ENCODE assay signal across 8 cellular contexts in the genomic region with DNA sequence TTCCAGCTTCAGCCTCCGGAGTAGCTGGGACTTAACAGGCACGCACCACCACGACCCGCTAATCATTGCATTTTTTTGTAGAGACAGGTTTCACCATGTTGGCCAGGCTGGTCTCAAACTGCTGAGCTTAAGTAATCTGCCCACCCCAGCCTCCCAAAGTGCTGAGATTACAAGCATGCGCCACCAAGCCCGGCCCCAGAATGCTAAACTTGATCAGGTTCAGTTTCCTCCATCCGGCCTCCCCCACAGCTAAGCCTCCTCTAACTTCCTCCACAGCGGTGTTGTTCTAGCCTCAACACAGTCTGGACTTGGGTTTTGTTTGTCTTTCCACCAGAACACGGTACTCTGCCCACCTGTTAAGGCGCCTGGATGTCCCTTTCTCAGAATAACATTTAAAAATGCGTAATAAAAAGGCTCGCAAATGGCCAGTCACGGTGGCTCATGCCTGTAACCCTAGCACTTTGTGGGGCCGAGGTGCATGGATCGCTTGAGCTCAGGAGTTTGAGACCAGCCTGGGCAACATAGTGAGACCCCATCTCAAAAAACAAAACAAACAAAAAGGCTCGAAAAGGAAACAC. TPM values are rescaled to one million over a fixed set of nuclear protein-coding genes. Genes with fewer than 3 reads are reported as not detected.
A peak's percentile ranks its signal among the peaks of the same experiment; 100 is the strongest.
DNase-seq lines count a peak whose midpoint lies in the region; ATAC-seq, FAIRE-seq and TF ChIP-seq lines count a peak whose summit lies in the region.

No MANE protein-coding gene starts in this region.

- H3K9me3 Mint-ChIP-seq in activated CD4-positive, alpha-beta memory T cell treated with anti-CD3 and anti-CD28 coated beads for 36 hours = no peaks in the 10 kb centered on the region
- H3K9me3 Mint-ChIP-seq in naive thymus-derived CD4-positive, alpha-beta T cell = no peaks in the 10 kb centered on the region

- POLR2A ChIA-PET in activated CD4-positive, alpha-beta memory T cell treated with anti-CD3 and anti-CD28 coated beads for 36 hours (lab: Charles Lee) = interaction anchor here (0.7 to 1.5 kb wide), 2 partner anchors 96 to 343 kb away, joined by 4 to 5 read pairs; partner anchors contain the start of genes H3-3A and LIN9
- POLR2A ChIA-PET in naive thymus-derived CD4-positive, alpha-beta T cell (lab: Charles Lee) = interaction anchor here (0.6 to 2.0 kb wide), 2 partner anchors 39 to 824 kb away, joined by 7 read pairs; no protein-coding TSS in a partner anchor

- peak overlapping the region; percentile 100 for H3K4me3 Mint-ChIP-seq in activated CD4-positive, alpha-beta memory T cell treated with anti-CD3 and anti-CD28 coated beads for 36 hours
- peak overlapping the region; percentile 51 to 97 (median 94) for H3K4me3 Mint-ChIP-seq in naive thymus-derived CD4-positive, alpha-beta T cell

- no peaks in the 10 kb centered on the region for H3K27me3 Mint-ChIP-seq in activated CD4-positive, alpha-beta memory T cell treated with anti-CD3 and anti-CD28 coated beads for 36 hours
- no peaks in the 10 kb centered on the region for H3K27me3 Mint-ChIP-seq in naive thymus-derived CD4-positive, alpha-beta T cell

- FAIRE-seq in D721Med (lab: Jason Lieb, UNC) = no peak

- peak; percentile 54 for DNase-seq in activated CD4-positive, alpha-beta memory T cell treated with anti-CD3 and anti-CD28 coated beads for 36 hours
- no peak for DNase-seq in naive thymus-derived CD4-positive, alpha-beta T cell
- DNase-seq in D721Med (ENCODE audit: insufficient read length, low spot score) = no peak
- no peak for DNase-seq in NK-92 (lab: John Stamatoyannopoulos, UW; ENCODE audit: unreplicated experiment)
- DNase-seq in NCI-H146 (lab: John Stamatoyannopoulos, UW) = no peak

- peak overlapping the region; percentile 87 for H3K4me3 ChIP-seq in GM12875 (ENCODE audit: low read depth, low read length)
- H3K4me3 ChIP-seq in naive thymus-derived CD4-positive, alpha-beta T cell (ENCODE audit: low read length) = no peak overlapping the region

- ATAC-seq in HG03108 (IDR thresholded peaks at IDR 0.05; ENCODE audit: unreplicated experiment) (peak; percentile 26), GM18517 (IDR thresholded peaks at IDR 0.05; ENCODE audit: unreplicated experiment) (no peak)
- ATAC-seq in naive thymus-derived CD4-positive, alpha-beta T cell = no peak

- CTCF ChIA-PET in activated CD4-positive, alpha-beta memory T cell treated with anti-CD3 and anti-CD28 coated beads for 36 hours (lab: Charles Lee) = interaction anchor here (0.6 to 2.5 kb wide), 7 partner anchors 28 to 341 kb away, joined by 3 to 8 read pairs (median 3); partner anchors contain the start of gene LIN9
- CTCF ChIA-PET in naive thymus-derived CD4-positive, alpha-beta T cell (lab: Charles Lee) = interaction anchor here (0.6 kb wide), 1 partner anchor 61 kb away, joined by 3 read pairs; no protein-coding TSS in a partner anchor

- H3K27ac Mint-ChIP-seq in activated CD4-positive, alpha-beta memory T cell treated with anti-CD3 and anti-CD28 coated beads for 36 hours = peak overlapping the region; percentile 98
- peak overlapping the region in 4 of 9 donors; percentile 60 to 84 (median 68) for H3K27ac Mint-ChIP-seq in naive thymus-derived CD4-positive, alpha-beta T cell

- intact Hi-C loops in activated CD4-positive, alpha-beta memory T cell treated with anti-CD3 and anti-CD28 coated beads for 36 hours (cut with micrococcal nuclease) = loop anchor here (5.0 to 10.0 kb wide), 6 partner anchors 221 to 1697 kb away; partner anchors contain the start of genes ACBD3, C1orf35, COQ8A and ITPKB
- intact Hi-C loops in naive thymus-derived CD4-positive, alpha-beta T cell (cut with micrococcal nuclease) = loop anchor here (5.0 to 10.0 kb wide), 11 partner anchors 142 to 1737 kb away; partner anchors contain the start of genes ITPKB (in 2 of the 2), SRP9 (in 2 of the 2), ACBD3 (in 1 of the 2) and C1orf35 (in 1 of the 2)

- H3K4me1 ChIP-seq in naive thymus-derived CD4-positive, alpha-beta T cell (ENCODE audit: control insufficient read depth in 2 of 2, insufficient read depth in 2 of 2, low read length in 2 of 2) = peaks cover 23 to 30% of the 10 kb centered on the region in 2 donors

- TF ChIP-seq CTCF in GM12875 (IDR thresholded peaks at IDR 0.05; ENCODE audit: borderline replicate concordance, insufficient read depth, low read depth, low read length) (no peak), D721Med (IDR thresholded peaks at IDR 0.05; ENCODE audit: insufficient read depth, missing control alignments) (no peak)

- peaks cover 5 to 24% (median 16%) of the 10 kb centered on the region in 3 experiments for H3K36me3 ChIP-seq in naive thymus-derived CD4-positive, alpha-beta T cell (ENCODE audit: control insufficient read depth in 2 of 3, insufficient read depth in 3 of 3, low read length in 3 of 3)

- no peak overlapping the region for H3K27ac ChIP-seq in naive thymus-derived CD4-positive, alpha-beta T cell (ENCODE audit: low read depth, low read length)

- no peaks in the 10 kb centered on the region for H3K9me3 ChIP-seq in naive thymus-derived CD4-positive, alpha-beta T cell (ENCODE audit: control insufficient read depth in 2 of 3, low read length in 3 of 3)

- H3K36me3 Mint-ChIP-seq in activated CD4-positive, alpha-beta memory T cell treated with anti-CD3 and anti-CD28 coated beads for 36 hours = peaks cover 37% of the 10 kb centered on the region
- peaks cover 9 to 23% (median 13%) of the 10 kb centered on the region in 5 donors for H3K36me3 Mint-ChIP-seq in naive thymus-derived CD4-positive, alpha-beta T cell

- no peaks in the 10 kb centered on the region for H3K27me3 ChIP-seq in naive thymus-derived CD4-positive, alpha-beta T cell (ENCODE audit: control insufficient read depth in 2 of 2, insufficient read depth in 2 of 2, low read length in 2 of 2)

- peaks cover 57% of the 10 kb centered on the region for H3K4me1 Mint-ChIP-seq in activated CD4-positive, alpha-beta memory T cell treated with anti-CD3 and anti-CD28 coated beads for 36 hours (ENCODE audit: low read depth)
- H3K4me1 Mint-ChIP-seq in naive thymus-derived CD4-positive, alpha-beta T cell = peaks cover 47 to 68% (median 58%) of the 10 kb centered on the region in 7 donors

RNA-seq across cellular contexts. Expression of gene PARP1, which starts 2.4 kb away (rescaled TPM):
- 100 to 1,000 TPM; 301 to 308 TPM for total RNA-seq in activated CD4-positive, alpha-beta memory T cell treated with anti-CD3 and anti-CD28 coated beads for 36 hours
- 100 to 1,000 TPM in 2 of 5 experiments, 10 to 100 TPM in 3; 63.6 to 165 (median 89.3) TPM for total RNA-seq in naive thymus-derived CD4-positive, alpha-beta T cell
- 10 to 100 TPM; 85.6 to 95.1 TPM for polyA plus RNA-seq in naive thymus-derived CD4-positive, alpha-beta T cell
